ENCODE assay signal across 17 cellular contexts in the genomic region with DNA sequence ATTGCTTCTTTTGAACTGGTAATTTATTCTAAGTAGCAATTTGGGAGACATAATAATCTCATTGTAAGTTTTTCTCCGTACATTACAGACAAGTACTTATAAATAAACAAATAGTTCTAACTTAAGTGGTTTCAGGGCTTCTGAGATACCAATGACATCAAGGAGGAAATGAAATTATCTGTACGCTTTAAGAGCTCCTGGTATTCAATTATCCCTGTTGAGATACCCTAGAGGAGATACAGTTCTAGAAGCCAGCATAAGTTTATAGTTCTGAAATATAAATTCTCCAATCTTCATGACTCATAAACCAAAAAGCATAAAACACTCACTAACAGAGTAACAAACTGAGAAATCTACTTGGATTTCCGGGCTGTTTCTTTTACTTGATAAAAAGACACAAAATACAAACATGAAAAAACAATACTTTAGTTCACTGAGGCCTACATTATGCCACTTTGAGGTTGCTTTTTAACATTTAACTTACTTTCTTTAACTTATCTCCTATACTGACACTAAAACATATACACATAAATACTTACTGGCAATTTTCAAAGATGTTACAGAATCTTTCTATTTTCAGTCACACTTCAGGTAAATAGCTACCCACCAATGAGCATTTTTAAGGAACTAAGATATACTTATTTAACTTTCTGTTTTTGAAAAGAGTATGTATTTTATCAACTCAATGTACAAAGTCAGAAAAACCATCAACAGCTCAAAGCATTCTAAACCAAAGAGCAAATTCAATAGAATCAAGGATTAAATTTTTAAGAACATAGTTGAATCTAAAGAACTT. TPM values are rescaled to one million over a fixed set of nuclear protein-coding genes. Genes with fewer than 3 reads are reported as not detected.
DNase-seq lines count a peak whose midpoint lies in the region; ATAC-seq and TF ChIP-seq lines count a peak whose summit lies in the region.
"Had no signal": no experiment of that assay in that cellular context is flagged by ENCODE, and none has a peak within 500 bp of the region (broad histone marks: within the 10 kb centered on the region; RNA-seq: fewer than 3 reads in every experiment).

No MANE protein-coding gene starts in this region.

- H3K4me1 ChIP-seq in skeletal muscle satellite cell (ENCODE audit: control insufficient read depth, insufficient read depth, low read length) = peaks cover 12% of the 10 kb centered on the region

- no peak for DNase-seq in activated T-cell treated with anti-CD3 and anti-CD28 coated beads, Interleukin-2, amount 50 U/mL, for 72 hours
- no peak for DNase-seq in activated T-cell treated with anti-CD3 and anti-CD28 coated beads, Interleukin-2, amount 50 U/mL, for 1 hour
- peak; percentile 7 for DNase-seq in HFFc6
- peak; percentile 8 for DNase-seq in astrocyte of the spinal cord (ENCODE audit: low read depth, low spot score)
- DNase-seq in NCI-H2107 treated with DMSO at 0.1 percent for 48 hours (lab: John Stamatoyannopoulos, UW; ENCODE audit: unreplicated experiment) = no peak
- DNase-seq in HUDEP-2 (lab: John Stamatoyannopoulos, UW; ENCODE audit: unreplicated experiment in 76 of 76) = no peak
- DNase-seq in H7 = no peak
- DNase-seq: activated CD4-positive, alpha-beta T cell treated with anti-CD3 and anti-CD28 coated beads, Interleukin-2, amount 50 U/mL, for 1 hour; activated gamma-delta T cell treated with Interleukin-2 at 50 U/mL for 16 hours; DMS153; effector memory CD8-positive, alpha-beta T cell; gastrocnemius medialis; islet precursor cell; tibial artery had no signal

- in situ Hi-C loops in astrocyte of the spinal cord (cut with HindIII; ENCODE audit: low sequenced_read_pairs) = no loop called here

- H3K4me3 ChIP-seq in astrocyte of the spinal cord (ENCODE audit: low read depth, low read length) (no peak overlapping the region), skeletal muscle satellite cell (ENCODE audit: low read length) (no peak overlapping the region), H7 (ENCODE audit: insufficient read depth, low read depth, low read length) (no peak overlapping the region)
- H3K4me3 ChIP-seq: gastrocnemius medialis, prostate gland, tibial artery had no signal

- H3K27me3 ChIP-seq in skeletal muscle satellite cell (ENCODE audit: control insufficient read depth, insufficient read depth, low read length) = no peaks in the 10 kb centered on the region
- H3K27me3 ChIP-seq in H7 (ENCODE audit: control insufficient read depth, insufficient read depth, low read length) = no peaks in the 10 kb centered on the region
- H3K27me3 ChIP-seq: gastrocnemius medialis, tibial artery had no signal

- no peak for ATAC-seq in activated T-cell treated with anti-CD3 and anti-CD28 coated beads, Interleukin-2, amount 50 U/mL, for 72 hours (replicated peaks in 1 of 2)
- ATAC-seq: effector memory CD8-positive, alpha-beta T cell; gastrocnemius medialis had no signal

- H3K4me1 Mint-ChIP-seq in activated T-cell treated with anti-CD3 and anti-CD28 coated beads, Interleukin-2, amount 50 U/mL, for 72 hours (ENCODE audit: low read depth) = peaks cover 51% of the 10 kb centered on the region
- H3K4me1 Mint-ChIP-seq in HFFc6 (ENCODE audit: low read depth) = peaks cover 33% of the 10 kb centered on the region

- H3K4me2 ChIP-seq in skeletal muscle satellite cell (ENCODE audit: low read length) = no peak overlapping the region

- TF ChIP-seq CTCF in HFFc6 (IDR thresholded peaks at IDR 0.05) (no peak), astrocyte of the spinal cord (IDR thresholded peaks at IDR 0.05; ENCODE audit: low read depth, low read length) (no peak)

- H3K9ac ChIP-seq in skeletal muscle satellite cell (ENCODE audit: low read depth, low read length) = peak overlapping the region; percentile 27

- H3K27ac Mint-ChIP-seq in activated T-cell treated with anti-CD3 and anti-CD28 coated beads, Interleukin-2, amount 50 U/mL, for 72 hours = peak overlapping the region; percentile 91
- peak overlapping the region; percentile 65 for H3K27ac Mint-ChIP-seq in HFFc6

- H3K9me3 ChIP-seq in skeletal muscle satellite cell (replicated peaks; ENCODE audit: low read length) = no peaks in the 10 kb centered on the region
- H3K9me3 ChIP-seq: gastrocnemius medialis, prostate gland, tibial artery had no signal

- peaks cover 12 to 40% of the 10 kb centered on the region in 2 donors for H3K36me3 Mint-ChIP-seq in activated T-cell treated with anti-CD3 and anti-CD28 coated beads, Interleukin-2, amount 50 U/mL, for 72 hours (ENCODE audit: insufficient read depth in 2 of 2)
- peaks cover 35% of the 10 kb centered on the region for H3K36me3 Mint-ChIP-seq in HFFc6 (ENCODE audit: low read depth)

- no peaks in the 10 kb centered on the region for H3K27me3 Mint-ChIP-seq in activated T-cell treated with anti-CD3 and anti-CD28 coated beads, Interleukin-2, amount 50 U/mL, for 72 hours (ENCODE audit: low read depth)
- H3K27me3 Mint-ChIP-seq in HFFc6 (ENCODE audit: insufficient read depth) = peaks cover 2% of the 10 kb centered on the region; the same call in 1 of the 2 replicates
- H3K27me3 Mint-ChIP-seq: effector memory CD8-positive, alpha-beta T cell had no signal

- no peaks in the 10 kb centered on the region for H3K9me3 Mint-ChIP-seq in activated T-cell treated with anti-CD3 and anti-CD28 coated beads, Interleukin-2, amount 50 U/mL, for 72 hours
- H3K9me3 Mint-ChIP-seq in HFFc6 = no peaks in the 10 kb centered on the region
- H3K9me3 Mint-ChIP-seq: effector memory CD8-positive, alpha-beta T cell had no signal

- H3K36me3 ChIP-seq in skeletal muscle satellite cell (ENCODE audit: insufficient read depth, low read length) = peaks cover 54% of the 10 kb centered on the region
- H3K36me3 ChIP-seq in H7 (replicated peaks; ENCODE audit: control insufficient read depth, insufficient read depth, low read length) = peaks cover 5% of the 10 kb centered on the region
- H3K36me3 ChIP-seq: prostate gland had no signal

- peak overlapping the region in 1 of 2 donors; percentile 29 for H3K4me3 Mint-ChIP-seq in activated T-cell treated with anti-CD3 and anti-CD28 coated beads, Interleukin-2, amount 50 U/mL, for 72 hours
- peak overlapping the region; percentile 36; the same call in 1 of the 2 replicates for H3K4me3 Mint-ChIP-seq in HFFc6
- H3K4me3 Mint-ChIP-seq: effector memory CD8-positive, alpha-beta T cell had no signal

RNA-seq across cellular contexts. Expression of a gene that starts 7.5 kb away (rescaled TPM):
- 10 to 100 TPM; 58.1 to 61.5 TPM for total RNA-seq in activated T-cell treated with anti-CD3 and anti-CD28 coated beads, Interleukin-2, amount 50 U/mL, for 72 hours
- total RNA-seq in HFFc6 (2021; fragmentation: NEBNext Ultra II Directional; extraction: Animal tissue kit (Norgen Biotek cat#: 25700)) = 10 to 100 TPM; 60.1 to 76.9 (median 68.7) TPM
- total RNA-seq in skeletal muscle satellite cell (2012; rRNA removed) = 59.6 and 62.6 TPM in 2 replicates
- 28.3 and 37.7 TPM in 2 replicates for total RNA-seq in H7 (2014; rRNA removed; shearing (Covaris generic))

RNA-seq across cellular contexts. Expression of a gene that starts 27.3 kb away (rescaled TPM):
- total RNA-seq in activated T-cell treated with anti-CD3 and anti-CD28 coated beads, Interleukin-2, amount 50 U/mL, for 72 hours = 10 to 100 TPM; 24.7 to 38.0 TPM
- total RNA-seq in HFFc6 (2021; fragmentation: NEBNext Ultra II Directional; extraction: Animal tissue kit (Norgen Biotek cat#: 25700)) = 10 to 100 TPM; 32.5 to 51.1 (median 37.9) TPM
- 136 and 155 TPM in 2 replicates for total RNA-seq in skeletal muscle satellite cell (2012; rRNA removed)
- 3.0 and 5.2 TPM in 2 replicates for total RNA-seq in H7 (2014; rRNA removed; shearing (Covaris generic))
- total RNA-seq: OCI-LY7 had no signal

RNA-seq across cellular contexts. Expression of a gene that starts 50.4 kb away (rescaled TPM):
- total RNA-seq in activated T-cell treated with anti-CD3 and anti-CD28 coated beads, Interleukin-2, amount 50 U/mL, for 72 hours = 10 to 100 TPM; 86.2 to 97.2 TPM
- total RNA-seq in HFFc6 (2021; fragmentation: NEBNext Ultra II Directional; extraction: Animal tissue kit (Norgen Biotek cat#: 25700)) = 10 to 100 TPM; 32.6 to 40.2 (median 35.4) TPM
- 21.4 and 25.1 TPM in 2 replicates for total RNA-seq in skeletal muscle satellite cell (2012; rRNA removed)
- 35.2 and 39.6 TPM in 2 replicates for total RNA-seq in H7 (2014; rRNA removed; shearing (Covaris generic))

Comparison
In these comparisons a context has a peak if more than half of its experiments do, and no peak if none do; other contexts are left out.
1. DNase-seq: peak in HFFc6 (single experiment) and astrocyte of the spinal cord (single experiment); none in activated T-cell treated with anti-CD3 and anti-CD28 coated beads, Interleukin-2, amount 50 U/mL, for 72 hours (0 of 2), activated T-cell treated with anti-CD3 and anti-CD28 coated beads, Interleukin-2, amount 50 U/mL, for 1 hour (single experiment), NCI-H2107 treated with DMSO at 0.1 percent for 48 hours (single experiment), HUDEP-2 (0 of 76) and H7 (single experiment).